Comparison of ENCODE assay signal across 20 cellular contexts in genomic region chr10:104762793-104763192, GRCh38.
DNase-seq lines count a peak whose midpoint lies in the region; ATAC-seq lines count a peak whose summit lies in the region.
"Had no signal": no experiment of that assay in that cellular context is flagged by ENCODE, and none has a peak within 500 bp of the region (broad histone marks: within the 10 kb centered on the region; RNA-seq: fewer than 3 reads in every experiment).

No MANE protein-coding gene starts in this region.

- no peaks in the 10 kb centered on the region for H3K9me3 Mint-ChIP-seq in activated CD8-positive, alpha-beta memory T cell treated with anti-CD3 and anti-CD28 coated beads, Interleukin-2, amount 10 ng/mL, durations not matched to agents 7 days and 5 days (ENCODE audit: low read depth)
- H3K9me3 Mint-ChIP-seq: CD4-positive, alpha-beta T cell; CD8-positive, alpha-beta T cell had no signal

- no peaks in the 10 kb centered on the region for H3K36me3 Mint-ChIP-seq in activated CD8-positive, alpha-beta memory T cell treated with anti-CD3 and anti-CD28 coated beads, Interleukin-2, amount 10 ng/mL, durations not matched to agents 7 days and 5 days
- H3K36me3 Mint-ChIP-seq: CD8-positive, alpha-beta T cell had no signal

- no peak overlapping the region for H2AFZ ChIP-seq in GM23248

- no peaks in the 10 kb centered on the region for H3K79me2 ChIP-seq in GM23248 (ENCODE audit: insufficient read depth)

- H3K9me2 ChIP-seq in GM23248 (ENCODE audit: insufficient read depth), result no peaks in the 10 kb centered on the region

- H3K27me3 Mint-ChIP-seq in activated CD8-positive, alpha-beta memory T cell treated with anti-CD3 and anti-CD28 coated beads, Interleukin-2, amount 10 ng/mL, durations not matched to agents 7 days and 5 days, result peaks cover 2% of the 10 kb centered on the region

- ATAC-seq in GM18502 (IDR thresholded peaks at IDR 0.05; ENCODE audit: poor library complexity, unreplicated experiment) (peak; percentile 64), HG02759 (IDR thresholded peaks at IDR 0.05; ENCODE audit: unreplicated experiment) (peak; percentile 27), HG03460 (IDR thresholded peaks at IDR 0.05; ENCODE audit: unreplicated experiment) (no peak)
- no peak for ATAC-seq in activated CD8-positive, alpha-beta memory T cell treated with anti-CD3 and anti-CD28 coated beads, Interleukin-2, amount 10 ng/mL, durations not matched to agents 7 days and 5 days
- ATAC-seq: CD8-positive, alpha-beta T cell; GM12878 had no signal

- H3K27ac ChIP-seq in GM23248, result no peak overlapping the region
- H3K27ac ChIP-seq: BLaER1 treated with 17β-estradiol and CSF1 and Interleukin-3, amounts not matched to agents 10 nM and 100 nM; C4-2B had no signal

- in situ Hi-C loops in GM23248 (cut with MboI), result no loop called here

- H3K27ac Mint-ChIP-seq in activated CD8-positive, alpha-beta memory T cell treated with anti-CD3 and anti-CD28 coated beads, Interleukin-2, amount 10 ng/mL, durations not matched to agents 7 days and 5 days, result no peak overlapping the region
- H3K27ac Mint-ChIP-seq: B cell; CD4-positive, alpha-beta T cell; CD8-positive, alpha-beta T cell had no signal

- H3K4me1 Mint-ChIP-seq in activated CD8-positive, alpha-beta memory T cell treated with anti-CD3 and anti-CD28 coated beads, Interleukin-2, amount 10 ng/mL, durations not matched to agents 7 days and 5 days, result no peaks in the 10 kb centered on the region
- H3K4me1 Mint-ChIP-seq: B cell had no signal

- H3K4me2 ChIP-seq in GM23248 (ENCODE audit: unreplicated experiment), result no peak overlapping the region
- H3K4me2 ChIP-seq: BLaER1 treated with 17β-estradiol and CSF1 and Interleukin-3, amounts not matched to agents 10 nM and 100 nM had no signal

- H3K4me3 ChIP-seq in Jurkat, Clone E6-1 (ENCODE audit: low read length), result no peak overlapping the region
- no peak overlapping the region for H3K4me3 ChIP-seq in GM23248
- H3K4me3 ChIP-seq: BLaER1 treated with 17β-estradiol and CSF1 and Interleukin-3, amounts not matched to agents 10 nM and 100 nM; GM12878 had no signal

- H3K9ac ChIP-seq in GM23248, result no peak overlapping the region
- H3K9ac ChIP-seq: BLaER1 treated with 17β-estradiol and CSF1 and Interleukin-3, amounts not matched to agents 10 nM and 100 nM had no signal

- no peaks in the 10 kb centered on the region for H4K20me1 ChIP-seq in GM23248 (ENCODE audit: insufficient read depth)
- H4K20me1 ChIP-seq: BLaER1 treated with 17β-estradiol and CSF1 and Interleukin-3, amounts not matched to agents 10 nM and 100 nM had no signal

- CTCF ChIA-PET in activated CD8-positive, alpha-beta memory T cell treated with anti-CD3 and anti-CD28 coated beads, Interleukin-2, amount 10 ng/mL, durations not matched to agents 7 days and 5 days (lab: Charles Lee), result no interaction called here

- no peaks in the 10 kb centered on the region for H3F3A ChIP-seq in GM23248 (ENCODE audit: insufficient read depth)

- no peaks in the 10 kb centered on the region for H3K4me1 ChIP-seq in GM23248 (ENCODE audit: insufficient read depth)
- H3K4me1 ChIP-seq: Caco-2 had no signal

- no peaks in the 10 kb centered on the region for H3K27me3 ChIP-seq in GM23248 (replicated peaks; ENCODE audit: insufficient read depth)
- H3K27me3 ChIP-seq: BLaER1 treated with 17β-estradiol and CSF1 and Interleukin-3, amounts not matched to agents 10 nM and 100 nM had no signal

- 21 to 23% methylated on average over 4 of the region's 4 CpGs for WGBS in GM23248 (ENCODE audit: low coverage in 1 of 2, low lambda C conversion rate in 2 of 2, missing lambda C conversion rate in 2 of 2), 2 experiments

- H3K9me3 ChIP-seq in GM23248 (ENCODE audit: low read depth), result no peaks in the 10 kb centered on the region
- H3K9me3 ChIP-seq: BLaER1 treated with 17β-estradiol and CSF1 and Interleukin-3, amounts not matched to agents 10 nM and 100 nM; Caco-2 had no signal

- H3K36me3 ChIP-seq in GM23248 (ENCODE audit: low read depth), result no peaks in the 10 kb centered on the region
- H3K36me3 ChIP-seq: BLaER1 treated with 17β-estradiol and CSF1 and Interleukin-3, amounts not matched to agents 10 nM and 100 nM had no signal

- no peak overlapping the region for H3K4me3 Mint-ChIP-seq in activated CD8-positive, alpha-beta memory T cell treated with anti-CD3 and anti-CD28 coated beads, Interleukin-2, amount 10 ng/mL, durations not matched to agents 7 days and 5 days
- H3K4me3 Mint-ChIP-seq: B cell; CD4-positive, alpha-beta T cell; CD8-positive, alpha-beta T cell had no signal

- DNase-seq in Jurkat, Clone E6-1 (ENCODE audit: low read depth, low spot score), result peak; percentile 1
- DNase-seq in NOMO-1 treated with dmso at 0.1 percent for 144 hours (lab: John Stamatoyannopoulos, UW; ENCODE audit: unreplicated experiment) (no peak), GM23248 (no peak)
- no peak for DNase-seq in activated CD8-positive, alpha-beta memory T cell treated with anti-CD3 and anti-CD28 coated beads, Interleukin-2, amount 10 ng/mL, durations not matched to agents 7 days and 5 days
- DNase-seq: 8988T; ACHN; AML-193; Caco-2; Calu3; CD4-positive, alpha-beta T cell; CD8-positive, alpha-beta T cell; DMS79 treated with DMSO at 0.1 percent for 48 hours; GF-D8 had no signal

Comparison
In these comparisons a context has a peak if more than half of its experiments do, and no peak if none do; other contexts are left out.
1. ATAC-seq: peak in GM18502 (single experiment) and HG02759 (single experiment); none in HG03460 (single experiment) and activated CD8-positive, alpha-beta memory T cell treated with anti-CD3 and anti-CD28 coated beads, Interleukin-2, amount 10 ng/mL, durations not matched to agents 7 days and 5 days (single experiment).